ENCODE assay signal across 1 cellular context in the genomic region with DNA sequence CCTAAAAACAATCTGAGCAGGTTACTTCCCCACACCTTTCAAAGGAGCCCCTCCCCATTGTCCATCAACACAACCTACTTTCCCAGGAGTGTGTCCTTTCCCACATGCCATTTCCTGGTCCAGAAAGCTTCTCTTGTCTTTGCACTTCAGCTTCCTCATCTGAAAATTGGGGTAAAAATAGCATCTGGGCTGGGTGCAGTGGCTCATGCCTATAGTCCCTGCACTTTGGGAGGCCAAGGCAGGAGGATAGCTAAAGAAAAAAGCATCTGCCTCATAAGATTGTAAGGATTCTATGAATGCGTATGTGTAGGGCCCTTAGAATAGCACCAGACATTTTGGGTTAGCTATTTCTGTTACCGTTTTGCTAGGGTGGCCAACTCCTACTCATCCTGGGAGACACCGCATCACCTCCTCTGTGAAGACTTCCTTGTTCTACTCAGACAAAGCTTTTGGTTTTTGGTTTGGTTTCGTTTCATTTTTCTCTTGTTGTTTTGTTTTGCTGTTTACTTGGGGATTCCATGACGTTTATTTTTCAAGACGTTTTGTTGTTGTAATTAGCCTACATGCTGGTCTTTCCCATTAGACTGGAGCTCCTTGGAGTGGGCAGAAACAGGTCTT.
A peak's percentile ranks its signal among the peaks of the same experiment; 100 is the strongest.
TF ChIP-seq lines count a peak whose summit lies in the region.

No MANE protein-coding gene starts in this region.

TF ChIP-seq in GM12878, 131 proteins besides CTCF, POLR2A, EP300 and RAD21 (continued from another document and continues in another):
- TF ChIP-seq BCLAF1 (IDR thresholded peaks at IDR 0.05) (no peak), MTA2 (IDR thresholded peaks at IDR 0.05; ENCODE audit: low read depth) (no peak), ATF7 (IDR thresholded peaks at IDR 0.05; ENCODE audit: low read depth) (no peak), RBBP5 (conservative IDR thresholded peaks at IDR 0.05) (no peak), SREBF2 (IDR thresholded peaks at IDR 0.05; ENCODE audit: low read length) (no peak), ZBTB33 (IDR thresholded peaks at IDR 0.05) (no peak), MEF2B (IDR thresholded peaks at IDR 0.05; ENCODE audit: partially characterized antibody, poor library complexity, severe bottlenecking) (peak; percentile 13), RUNX3 (IDR thresholded peaks at IDR 0.05; ENCODE audit: low read length) (peak; percentile 84), LARP7 (IDR thresholded peaks at IDR 0.05) (no peak), ZNF622 (IDR thresholded peaks at IDR 0.05) (no peak), IKZF2 (IDR thresholded peaks at IDR 0.05) (0 out of 4 replicates have a peak, but pooled peaks of 1 of the 2 experiments have one; percentile 40), NR2C2 (IDR thresholded peaks at IDR 0.05; ENCODE audit: borderline replicate concordance, control insufficient read depth, insufficient read length, low read depth) (no peak), REST (IDR thresholded peaks at IDR 0.05; ENCODE audit: low read depth, low read length) (no peak), SP1 (IDR thresholded peaks at IDR 0.05; ENCODE audit: low read depth, low read length) (no peak), ZNF207 (IDR thresholded peaks at IDR 0.05; ENCODE audit: borderline replicate concordance) (no peak), TAF1 (IDR thresholded peaks at IDR 0.05; ENCODE audit: borderline replicate concordance, low read depth, low read length) (no peak), ZNF274 (IDR thresholded peaks at IDR 0.05; ENCODE audit: insufficient read depth, insufficient read length) (no peak), NR2F1 (conservative IDR thresholded peaks at IDR 0.05) (no peak), HSF1 (IDR thresholded peaks at IDR 0.05; ENCODE audit: low read depth, low read length) (no peak), HDAC6 (IDR thresholded peaks at IDR 0.05; ENCODE audit: unreplicated experiment) (no peak), NFIC (IDR thresholded peaks at IDR 0.05; ENCODE audit: low read depth, low read length) (peak; percentile 55; the same call in 1 of the 2 replicates), YY1 (IDR thresholded peaks at IDR 0.05; ENCODE audit: low read depth, low read length) (0 out of 2 replicates have a peak, but pooled peaks have one; percentile 21), SMAD1 (IDR thresholded peaks at IDR 0.05; ENCODE audit: low read depth, partially characterized antibody) (no peak)
- TF ChIP-seq, protein P1, sequence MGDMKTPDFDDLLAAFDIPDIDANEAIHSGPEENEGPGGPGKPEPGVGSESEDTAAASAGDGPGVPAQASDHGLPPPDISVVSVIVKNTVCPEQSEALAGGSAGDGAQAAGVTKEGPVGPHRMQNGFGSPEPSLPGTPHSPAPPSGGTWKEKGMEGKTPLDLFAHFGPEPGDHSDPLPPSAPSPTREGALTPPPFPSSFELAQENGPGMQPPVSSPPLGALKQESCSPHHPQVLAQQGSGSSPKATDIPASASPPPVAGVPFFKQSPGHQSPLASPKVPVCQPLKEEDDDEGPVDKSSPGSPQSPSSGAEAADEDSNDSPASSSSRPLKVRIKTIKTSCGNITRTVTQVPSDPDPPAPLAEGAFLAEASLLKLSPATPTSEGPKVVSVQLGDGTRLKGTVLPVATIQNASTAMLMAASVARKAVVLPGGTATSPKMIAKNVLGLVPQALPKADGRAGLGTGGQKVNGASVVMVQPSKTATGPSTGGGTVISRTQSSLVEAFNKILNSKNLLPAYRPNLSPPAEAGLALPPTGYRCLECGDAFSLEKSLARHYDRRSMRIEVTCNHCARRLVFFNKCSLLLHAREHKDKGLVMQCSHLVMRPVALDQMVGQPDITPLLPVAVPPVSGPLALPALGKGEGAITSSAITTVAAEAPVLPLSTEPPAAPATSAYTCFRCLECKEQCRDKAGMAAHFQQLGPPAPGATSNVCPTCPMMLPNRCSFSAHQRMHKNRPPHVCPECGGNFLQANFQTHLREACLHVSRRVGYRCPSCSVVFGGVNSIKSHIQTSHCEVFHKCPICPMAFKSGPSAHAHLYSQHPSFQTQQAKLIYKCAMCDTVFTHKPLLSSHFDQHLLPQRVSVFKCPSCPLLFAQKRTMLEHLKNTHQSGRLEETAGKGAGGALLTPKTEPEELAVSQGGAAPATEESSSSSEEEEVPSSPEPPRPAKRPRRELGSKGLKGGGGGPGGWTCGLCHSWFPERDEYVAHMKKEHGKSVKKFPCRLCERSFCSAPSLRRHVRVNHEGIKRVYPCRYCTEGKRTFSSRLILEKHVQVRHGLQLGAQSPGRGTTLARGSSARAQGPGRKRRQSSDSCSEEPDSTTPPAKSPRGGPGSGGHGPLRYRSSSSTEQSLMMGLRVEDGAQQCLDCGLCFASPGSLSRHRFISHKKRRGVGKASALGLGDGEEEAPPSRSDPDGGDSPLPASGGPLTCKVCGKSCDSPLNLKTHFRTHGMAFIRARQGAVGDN (IDR thresholded peaks at IDR 0.05) = no peak
- TF ChIP-seq, protein P2, sequence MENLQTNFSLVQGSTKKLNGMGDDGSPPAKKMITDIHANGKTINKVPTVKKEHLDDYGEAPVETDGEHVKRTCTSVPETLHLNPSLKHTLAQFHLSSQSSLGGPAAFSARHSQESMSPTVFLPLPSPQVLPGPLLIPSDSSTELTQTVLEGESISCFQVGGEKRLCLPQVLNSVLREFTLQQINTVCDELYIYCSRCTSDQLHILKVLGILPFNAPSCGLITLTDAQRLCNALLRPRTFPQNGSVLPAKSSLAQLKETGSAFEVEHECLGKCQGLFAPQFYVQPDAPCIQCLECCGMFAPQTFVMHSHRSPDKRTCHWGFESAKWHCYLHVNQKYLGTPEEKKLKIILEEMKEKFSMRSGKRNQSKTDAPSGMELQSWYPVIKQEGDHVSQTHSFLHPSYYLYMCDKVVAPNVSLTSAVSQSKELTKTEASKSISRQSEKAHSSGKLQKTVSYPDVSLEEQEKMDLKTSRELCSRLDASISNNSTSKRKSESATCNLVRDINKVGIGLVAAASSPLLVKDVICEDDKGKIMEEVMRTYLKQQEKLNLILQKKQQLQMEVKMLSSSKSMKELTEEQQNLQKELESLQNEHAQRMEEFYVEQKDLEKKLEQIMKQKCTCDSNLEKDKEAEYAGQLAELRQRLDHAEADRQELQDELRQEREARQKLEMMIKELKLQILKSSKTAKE (IDR thresholded peaks at IDR 0.05; ENCODE audit: low read depth, poor library complexity, severe bottlenecking) = peak; percentile 41
- TF ChIP-seq, protein P3, sequence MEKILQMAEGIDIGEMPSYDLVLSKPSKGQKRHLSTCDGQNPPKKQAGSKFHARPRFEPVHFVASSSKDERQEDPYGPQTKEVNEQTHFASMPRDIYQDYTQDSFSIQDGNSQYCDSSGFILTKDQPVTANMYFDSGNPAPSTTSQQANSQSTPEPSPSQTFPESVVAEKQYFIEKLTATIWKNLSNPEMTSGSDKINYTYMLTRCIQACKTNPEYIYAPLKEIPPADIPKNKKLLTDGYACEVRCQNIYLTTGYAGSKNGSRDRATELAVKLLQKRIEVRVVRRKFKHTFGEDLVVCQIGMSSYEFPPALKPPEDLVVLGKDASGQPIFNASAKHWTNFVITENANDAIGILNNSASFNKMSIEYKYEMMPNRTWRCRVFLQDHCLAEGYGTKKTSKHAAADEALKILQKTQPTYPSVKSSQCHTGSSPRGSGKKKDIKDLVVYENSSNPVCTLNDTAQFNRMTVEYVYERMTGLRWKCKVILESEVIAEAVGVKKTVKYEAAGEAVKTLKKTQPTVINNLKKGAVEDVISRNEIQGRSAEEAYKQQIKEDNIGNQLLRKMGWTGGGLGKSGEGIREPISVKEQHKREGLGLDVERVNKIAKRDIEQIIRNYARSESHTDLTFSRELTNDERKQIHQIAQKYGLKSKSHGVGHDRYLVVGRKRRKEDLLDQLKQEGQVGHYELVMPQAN (conservative IDR thresholded peaks at IDR 0.05) = no peak
- TF ChIP-seq, protein P4, sequence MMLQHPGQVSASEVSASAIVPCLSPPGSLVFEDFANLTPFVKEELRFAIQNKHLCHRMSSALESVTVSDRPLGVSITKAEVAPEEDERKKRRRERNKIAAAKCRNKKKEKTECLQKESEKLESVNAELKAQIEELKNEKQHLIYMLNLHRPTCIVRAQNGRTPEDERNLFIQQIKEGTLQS (IDR thresholded peaks at IDR 0.05; ENCODE audit: borderline replicate concordance, extremely low read depth, low read depth, low read length) = no peak
- TF ChIP-seq, protein P5, sequence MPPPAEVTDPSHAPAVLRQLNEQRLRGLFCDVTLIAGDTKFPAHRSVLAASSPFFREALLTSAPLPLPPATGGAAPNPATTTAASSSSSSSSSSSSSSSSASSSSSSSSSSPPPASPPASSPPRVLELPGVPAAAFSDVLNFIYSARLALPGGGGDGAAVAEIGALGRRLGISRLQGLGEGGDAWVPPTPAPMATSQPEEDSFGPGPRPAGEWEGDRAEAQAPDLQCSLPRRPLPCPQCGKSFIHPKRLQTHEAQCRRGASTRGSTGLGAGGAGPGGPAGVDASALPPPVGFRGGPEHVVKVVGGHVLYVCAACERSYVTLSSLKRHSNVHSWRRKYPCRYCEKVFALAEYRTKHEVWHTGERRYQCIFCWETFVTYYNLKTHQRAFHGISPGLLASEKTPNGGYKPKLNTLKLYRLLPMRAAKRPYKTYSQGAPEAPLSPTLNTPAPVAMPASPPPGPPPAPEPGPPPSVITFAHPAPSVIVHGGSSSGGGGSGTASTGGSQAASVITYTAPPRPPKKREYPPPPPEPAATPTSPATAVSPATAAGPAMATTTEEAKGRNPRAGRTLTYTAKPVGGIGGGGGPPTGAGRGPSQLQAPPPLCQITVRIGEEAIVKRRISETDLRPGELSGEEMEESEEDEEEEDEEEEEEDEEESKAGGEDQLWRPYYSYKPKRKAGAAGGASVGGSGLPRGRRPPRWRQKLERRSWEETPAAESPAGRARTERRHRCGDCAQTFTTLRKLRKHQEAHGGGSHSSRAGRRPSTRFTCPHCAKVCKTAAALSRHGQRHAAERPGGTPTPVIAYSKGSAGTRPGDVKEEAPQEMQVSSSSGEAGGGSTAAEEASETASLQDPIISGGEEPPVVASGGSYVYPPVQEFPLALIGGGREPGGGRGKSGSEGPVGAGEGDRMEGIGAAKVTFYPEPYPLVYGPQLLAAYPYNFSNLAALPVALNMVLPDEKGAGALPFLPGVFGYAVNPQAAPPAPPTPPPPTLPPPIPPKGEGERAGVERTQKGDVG (CRISPR knock-in tag; IDR thresholded peaks at IDR 0.05) = no peak
